In genomic region chr11:133925756-133926155, GRCh38 we compare ENCODE assay signal across 22 cellular contexts. TPM values are rescaled to one million over a fixed set of nuclear protein-coding genes. Genes with fewer than 3 reads are reported as not detected.
DNase-seq lines count a peak whose midpoint lies in the region; ATAC-seq and TF ChIP-seq lines count a peak whose summit lies in the region.
"Had no signal": no experiment of that assay in that cellular context is flagged by ENCODE, and none has a peak within 500 bp of the region (broad histone marks: within the 10 kb centered on the region; RNA-seq: fewer than 3 reads in every experiment).

No MANE protein-coding gene starts in this region.

- H3K4me3 Mint-ChIP-seq in activated CD4-positive, alpha-beta T cell treated with anti-CD3 and anti-CD28 coated beads, Interleukin-2, amount 10 ng/mL, durations not matched to agents 7 days and 5 days, result no peak overlapping the region
- no peak overlapping the region for H3K4me3 Mint-ChIP-seq in activated CD4-positive, alpha-beta T cell treated with anti-CD3 and anti-CD28 coated beads for 36 hours
- H3K4me3 Mint-ChIP-seq in stimulated activated effector memory CD8-positive, alpha-beta T cell treated with anti-CD3 and anti-CD28 coated beads, Interleukin-12 subunit alpha, Interleukin-12 subunit beta, amount 100 ng/mL, for 72 hours, result no peak overlapping the region
- H3K4me3 Mint-ChIP-seq: CD4-positive, alpha-beta memory T cell had no signal

- no peak for ATAC-seq in activated CD4-positive, alpha-beta T cell treated with anti-CD3 and anti-CD28 coated beads for 36 hours
- no peak for ATAC-seq in Right ventricle myocardium inferior
- no peak for ATAC-seq in left ventricle myocardium superior
- ATAC-seq in stimulated activated effector memory CD8-positive, alpha-beta T cell treated with anti-CD3 and anti-CD28 coated beads, Interleukin-12 subunit alpha, Interleukin-12 subunit beta, amount 100 ng/mL, for 72 hours, result no peak
- ATAC-seq: A549 had no signal

- no peak for TF ChIP-seq EP300 in ovary (IDR thresholded peaks at IDR 0.05)

- H3K27ac Mint-ChIP-seq in activated CD4-positive, alpha-beta T cell treated with anti-CD3 and anti-CD28 coated beads, Interleukin-2, amount 10 ng/mL, durations not matched to agents 7 days and 5 days, result peak overlapping the region; percentile 66
- H3K27ac Mint-ChIP-seq in activated CD4-positive, alpha-beta T cell treated with anti-CD3 and anti-CD28 coated beads for 36 hours, result no peak overlapping the region
- peak overlapping the region; percentile 40 for H3K27ac Mint-ChIP-seq in stimulated activated effector memory CD8-positive, alpha-beta T cell treated with anti-CD3 and anti-CD28 coated beads, Interleukin-12 subunit alpha, Interleukin-12 subunit beta, amount 100 ng/mL, for 72 hours

- TF ChIP-seq POLR2A in ovary (IDR thresholded peaks at IDR 0.05), result no peak

- peaks cover 41% of the 10 kb centered on the region for H3K4me1 Mint-ChIP-seq in activated CD4-positive, alpha-beta T cell treated with anti-CD3 and anti-CD28 coated beads, Interleukin-2, amount 10 ng/mL, durations not matched to agents 7 days and 5 days
- peaks cover 33% of the 10 kb centered on the region for H3K4me1 Mint-ChIP-seq in activated CD4-positive, alpha-beta T cell treated with anti-CD3 and anti-CD28 coated beads for 36 hours
- peaks cover 32% of the 10 kb centered on the region for H3K4me1 Mint-ChIP-seq in stimulated activated effector memory CD8-positive, alpha-beta T cell treated with anti-CD3 and anti-CD28 coated beads, Interleukin-12 subunit alpha, Interleukin-12 subunit beta, amount 100 ng/mL, for 72 hours

- H3K36me3 ChIP-seq in SJCRH30, result no peaks in the 10 kb centered on the region
- H3K36me3 ChIP-seq in ovary, result no peaks in the 10 kb centered on the region

- H3K27me3 Mint-ChIP-seq in activated CD4-positive, alpha-beta T cell treated with anti-CD3 and anti-CD28 coated beads, Interleukin-2, amount 10 ng/mL, durations not matched to agents 7 days and 5 days, result no peaks in the 10 kb centered on the region
- no peaks in the 10 kb centered on the region for H3K27me3 Mint-ChIP-seq in activated CD4-positive, alpha-beta T cell treated with anti-CD3 and anti-CD28 coated beads for 36 hours
- H3K27me3 Mint-ChIP-seq: CD4-positive, alpha-beta memory T cell had no signal

- H3K27ac ChIP-seq in SJCRH30 (no peak overlapping the region), ovary (no peak overlapping the region)
- H3K27ac ChIP-seq: A549, GM23248 had no signal

- H3K4me3 ChIP-seq in SJCRH30, result no peak overlapping the region
- H3K4me3 ChIP-seq in ovary, result no peak overlapping the region
- H3K4me3 ChIP-seq: A549, GM23248 had no signal

- DNase-seq in activated CD4-positive, alpha-beta T cell treated with anti-CD3 and anti-CD28 coated beads, Interleukin-2, amount 10 ng/mL, durations not matched to agents 7 days and 5 days, result no peak
- no peak for DNase-seq in activated CD4-positive, alpha-beta T cell treated with anti-CD3 and anti-CD28 coated beads for 36 hours
- DNase-seq in Right ventricle myocardium inferior (ENCODE audit: missing footprints) (peak; percentile 62), left ventricle myocardium superior (no peak), cerebellar cortex (ENCODE audit: low spot score) (peak; percentile 16), SJCRH30 (no peak), ovary (no peak)
- DNase-seq in stimulated activated effector memory CD8-positive, alpha-beta T cell treated with anti-CD3 and anti-CD28 coated beads, Interleukin-12 subunit alpha, Interleukin-12 subunit beta, amount 100 ng/mL, for 72 hours (ENCODE audit: low spot score in 2 of 2), result no peak
- DNase-seq: 8988T; ACHN; AML-193; BE2C; C1 segment of cervical spinal cord; Calu3; CD4-positive, alpha-beta memory T cell; COR-L47; DMS53; DMS79 treated with DMSO at 0.1 percent for 48 hours; GM23248; H7; HCEC 1CT had no signal

- TF ChIP-seq CTCF in ovary (IDR thresholded peaks at IDR 0.05), result no peak

- H3K36me3 Mint-ChIP-seq in activated CD4-positive, alpha-beta T cell treated with anti-CD3 and anti-CD28 coated beads, Interleukin-2, amount 10 ng/mL, durations not matched to agents 7 days and 5 days (ENCODE audit: low read depth), result peaks cover 62% of the 10 kb centered on the region
- H3K36me3 Mint-ChIP-seq in activated CD4-positive, alpha-beta T cell treated with anti-CD3 and anti-CD28 coated beads for 36 hours (ENCODE audit: low read depth), result peaks cover 72% of the 10 kb centered on the region
- peaks cover 78% of the 10 kb centered on the region for H3K36me3 Mint-ChIP-seq in stimulated activated effector memory CD8-positive, alpha-beta T cell treated with anti-CD3 and anti-CD28 coated beads, Interleukin-12 subunit alpha, Interleukin-12 subunit beta, amount 100 ng/mL, for 72 hours

- POLR2A ChIA-PET in activated CD4-positive, alpha-beta T cell treated with anti-CD3 and anti-CD28 coated beads, Interleukin-2, amount 10 ng/mL, durations not matched to agents 7 days and 5 days (lab: Charles Lee), result no interaction called here
- POLR2A ChIA-PET in activated CD4-positive, alpha-beta T cell treated with anti-CD3 and anti-CD28 coated beads for 36 hours (lab: Charles Lee), result no interaction called here

- no peaks in the 10 kb centered on the region for H3K9me3 Mint-ChIP-seq in activated CD4-positive, alpha-beta T cell treated with anti-CD3 and anti-CD28 coated beads, Interleukin-2, amount 10 ng/mL, durations not matched to agents 7 days and 5 days
- no peaks in the 10 kb centered on the region for H3K9me3 Mint-ChIP-seq in activated CD4-positive, alpha-beta T cell treated with anti-CD3 and anti-CD28 coated beads for 36 hours (ENCODE audit: low read depth)
- H3K9me3 Mint-ChIP-seq in stimulated activated effector memory CD8-positive, alpha-beta T cell treated with anti-CD3 and anti-CD28 coated beads, Interleukin-12 subunit alpha, Interleukin-12 subunit beta, amount 100 ng/mL, for 72 hours, result no peaks in the 10 kb centered on the region

- intact Hi-C loops in activated CD4-positive, alpha-beta T cell treated with anti-CD3 and anti-CD28 coated beads for 36 hours (cut with DNase I, micrococcal nuclease), result loop anchor here in 1 of 2 experiments (2.0 to 5.0 kb wide), 3 partner anchors 107 to 213 kb away; no protein-coding TSS in a partner anchor
- intact Hi-C loops in Right ventricle myocardium inferior (cut with DNase I) (no loop called here), left ventricle myocardium superior (cut with micrococcal nuclease) (loop anchor here (10.0 kb wide), 2 partner anchors 119 to 219 kb away; no protein-coding TSS in a partner anchor), ovary (cut with DNase I) (loop anchor here in 3 of 4 donors (10.0 kb wide), 1 partner anchor 219 kb away; no protein-coding TSS in a partner anchor)

- H3K27me3 ChIP-seq in SJCRH30 (peaks cover 11% of the 10 kb centered on the region), ovary (no peaks in the 10 kb centered on the region)
- H3K27me3 ChIP-seq: BE2C had no signal

- CTCF ChIA-PET in activated CD4-positive, alpha-beta T cell treated with anti-CD3 and anti-CD28 coated beads, Interleukin-2, amount 10 ng/mL, durations not matched to agents 7 days and 5 days (lab: Charles Lee), result interaction anchor here (1.0 to 3.2 kb wide), 5 partner anchors 11 to 83 kb away, joined by 3 to 36 read pairs (median 4); no protein-coding TSS in a partner anchor
- CTCF ChIA-PET in activated CD4-positive, alpha-beta T cell treated with anti-CD3 and anti-CD28 coated beads for 36 hours (lab: Charles Lee), result interaction anchor here (1.3 kb wide), 1 partner anchor 17 kb away, joined by 4 read pairs; no protein-coding TSS in a partner anchor

- 88 to 94% (median 94%) methylated on average over 20 of the region's 20 CpGs for WGBS in ovary, 3 donors

- H3K4me1 ChIP-seq in SJCRH30, result no peaks in the 10 kb centered on the region
- no peaks in the 10 kb centered on the region for H3K4me1 ChIP-seq in ovary (ENCODE audit: insufficient read depth)
- H3K4me1 ChIP-seq: A549 had no signal

- H3K9me3 ChIP-seq in SJCRH30 (replicated peaks), result no peaks in the 10 kb centered on the region
- no peaks in the 10 kb centered on the region for H3K9me3 ChIP-seq in ovary
- H3K9me3 ChIP-seq: A549, BE2C had no signal

RNA-seq across cellular contexts. Expression of gene IGSF9B, which starts 31.0 kb away (rescaled TPM):
- 100 to 1,000 TPM; 130 to 142 TPM for total RNA-seq in activated CD4-positive, alpha-beta T cell treated with anti-CD3 and anti-CD28 coated beads, Interleukin-2, amount 10 ng/mL, durations not matched to agents 7 days and 5 days
- total RNA-seq in activated CD4-positive, alpha-beta T cell treated with anti-CD3 and anti-CD28 coated beads for 36 hours, result 10 to 100 TPM; 79.0 to 84.2 TPM
- total RNA-seq in Right ventricle myocardium inferior (41.7 TPM), left ventricle myocardium superior (34.5 TPM), ovary (10 to 100 TPM in 2 of 7 donors, 1 to 10 TPM in 4, under 1 TPM in 1; 0.48 to 15.4 (median 8.8) TPM)
- not detected in 2 replicates for total RNA-seq in SJCRH30 (2014; rRNA removed; shearing (Covaris generic))
- polyA plus RNA-seq in ovary, result 1 to 10 TPM; 1.7 to 4.2 TPM
- total RNA-seq: GM23248 had no signal

Comparison
In these comparisons a context has a peak if more than half of its experiments do, and no peak if none do; other contexts are left out.
1. DNase-seq: peak in Right ventricle myocardium inferior (single experiment) and cerebellar cortex (single experiment); none in activated CD4-positive, alpha-beta T cell treated with anti-CD3 and anti-CD28 coated beads, Interleukin-2, amount 10 ng/mL, durations not matched to agents 7 days and 5 days (single experiment), activated CD4-positive, alpha-beta T cell treated with anti-CD3 and anti-CD28 coated beads for 36 hours (single experiment), left ventricle myocardium superior (single experiment), stimulated activated effector memory CD8-positive, alpha-beta T cell treated with anti-CD3 and anti-CD28 coated beads, Interleukin-12 subunit alpha, Interleukin-12 subunit beta, amount 100 ng/mL, for 72 hours (0 of 2), SJCRH30 (0 of 2) and ovary (0 of 5).